In the genomic region with DNA sequence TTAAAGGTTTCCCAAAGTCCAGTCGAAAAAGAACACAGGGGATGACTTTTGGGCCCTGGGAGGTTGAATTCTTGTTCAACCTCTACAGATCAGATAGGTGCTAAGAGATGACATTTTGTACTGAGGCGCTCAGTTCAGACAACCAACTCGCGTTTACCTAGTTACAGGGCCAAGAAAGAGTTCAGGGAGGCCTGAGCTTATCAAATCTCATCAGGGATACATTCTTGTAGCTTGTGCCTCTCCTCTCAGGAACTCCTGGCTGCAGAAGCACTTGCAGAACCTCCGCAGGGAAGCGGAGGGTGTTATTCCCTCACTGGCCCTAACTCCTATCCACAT, we compare ENCODE assay signal across 8 cellular contexts. TPM values are rescaled to one million over a fixed set of nuclear protein-coding genes. Genes with fewer than 3 reads are reported as not detected.
DNase-seq lines count a peak whose midpoint lies in the region; ATAC-seq and TF ChIP-seq lines count a peak whose summit lies in the region.

No MANE protein-coding gene starts in this region.

- H3K4me1 ChIP-seq in cardiac muscle cell (ENCODE audit: low read depth) (peaks cover 7% of the 10 kb centered on the region), mesenchymal stem cell (ENCODE audit: control insufficient read depth, insufficient read depth, low read depth, low read length) (peaks cover 2% of the 10 kb centered on the region)

- H3K9me3 ChIP-seq in cardiac muscle cell (ENCODE audit: low read depth), result no peaks in the 10 kb centered on the region
- H3K9me3 ChIP-seq in mesenchymal stem cell (ENCODE audit: control insufficient read depth, low read length), result peaks cover 30% of the 10 kb centered on the region

- no peak overlapping the region for H4K8ac ChIP-seq in mesenchymal stem cell (ENCODE audit: low read length)

- CTCF ChIA-PET in MCF 10A (lab: Yijun Ruan, JAX), result interaction anchor here (0.7 to 0.9 kb wide), 3 partner anchors 22 to 81 kb away, joined by 3 read pairs; partner anchors contain the start of gene ZNF586

- H3K27ac ChIP-seq in cardiac muscle cell (peak overlapping the region; percentile 94), mesenchymal stem cell (ENCODE audit: low read length, poor library complexity, severe bottlenecking) (no peak overlapping the region)

- H2BK15ac ChIP-seq in mesenchymal stem cell (ENCODE audit: low read depth, poor library complexity, severe bottlenecking), result no peak overlapping the region

- no peak overlapping the region for H3K18ac ChIP-seq in mesenchymal stem cell (ENCODE audit: low read depth in 1 of 2, low read length in 2 of 2)

- H3K36me3 ChIP-seq in cardiac muscle cell (peaks cover 10% of the 10 kb centered on the region), mesenchymal stem cell (ENCODE audit: control insufficient read depth in 1 of 2, insufficient read depth in 2 of 2, low read depth in 1 of 2, low read length in 2 of 2) (peaks cover 27 to 43% of the 10 kb centered on the region in 2 experiments)

- H3K14ac ChIP-seq in mesenchymal stem cell (ENCODE audit: low read length in 2 of 2), result no peak overlapping the region

- ATAC-seq in Right ventricle myocardium inferior (no peak), GM21526 (IDR thresholded peaks at IDR 0.05; ENCODE audit: low FRiP score, unreplicated experiment) (no peak), HG02623 (IDR thresholded peaks at IDR 0.05; ENCODE audit: unreplicated experiment) (no peak)

- peak overlapping the region in 1 of 2 experiments; percentile 96 for H3K4ac ChIP-seq in mesenchymal stem cell (ENCODE audit: low read depth in 1 of 2, low read length in 2 of 2)

- H3K4me3 ChIP-seq in cardiac muscle cell (peak overlapping the region; percentile 98), mesenchymal stem cell (ENCODE audit: insufficient read depth in 1 of 2, low read depth in 1 of 2, low read length in 2 of 2) (peak overlapping the region; percentile 98)

- H3K36me3 Mint-ChIP-seq in MCF 10A (ENCODE audit: insufficient read depth, unreplicated experiment), result peaks cover 46% of the 10 kb centered on the region

- no peak overlapping the region for H2BK12ac ChIP-seq in mesenchymal stem cell (ENCODE audit: low read length in 2 of 2)

- H3K4me2 ChIP-seq in mesenchymal stem cell (ENCODE audit: low read length, poor library complexity, severe bottlenecking), result peak overlapping the region; percentile 55

- no peak overlapping the region for H4K91ac ChIP-seq in mesenchymal stem cell (ENCODE audit: low read length)

- H2BK120ac ChIP-seq in mesenchymal stem cell (ENCODE audit: low read depth, low read length), result no peak overlapping the region

- H2BK5ac ChIP-seq in mesenchymal stem cell (ENCODE audit: low read depth, low read length, poor library complexity, severe bottlenecking), result no peak overlapping the region

- H3K23ac ChIP-seq in mesenchymal stem cell (ENCODE audit: low read length in 2 of 2), result no peak overlapping the region

- no peaks in the 10 kb centered on the region for H3K27me3 Mint-ChIP-seq in MCF 10A (ENCODE audit: insufficient read depth, unreplicated experiment)

- no peak overlapping the region for H2AFZ ChIP-seq in mesenchymal stem cell (ENCODE audit: low read depth, low read length)

- H3K9me3 Mint-ChIP-seq in MCF 10A (ENCODE audit: unreplicated experiment), result peaks cover 25% of the 10 kb centered on the region

- TF ChIP-seq CTCF in cardiac muscle cell (IDR thresholded peaks at IDR 0.05; ENCODE audit: low read depth, low read length), result no peak
- TF ChIP-seq CTCF in MCF 10A (IDR thresholded peaks at IDR 0.05; ENCODE audit: unreplicated experiment), result no peak

- BruUV-seq in MCF 10A (replicated peaks; lab: Mats Ljungman, UMichigan), result no TSS peak

- 38% methylated on average over 4 of the region's 6 CpGs for WGBS in mesenchymal stem cell

- H3K27me3 ChIP-seq in cardiac muscle cell, result no peaks in the 10 kb centered on the region
- H3K27me3 ChIP-seq in mesenchymal stem cell (ENCODE audit: control insufficient read depth in 1 of 2, insufficient read depth in 1 of 2, low read length in 2 of 2), result no peaks in the 10 kb centered on the region

- DNase-seq in cardiac muscle cell (ENCODE audit: low read depth in 1 of 2, low spot score in 1 of 2), result no peak
- no peak for DNase-seq in Right ventricle myocardium inferior (ENCODE audit: missing footprints)
- DNase-seq in MCF 10A (ENCODE audit: unreplicated experiment), result no peak
- DNase-seq in mesenchymal stem cell, result peak; percentile 6
- no peak for DNase-seq in DMS114 treated with DMSO at 0.1 percent for 48 hours (lab: John Stamatoyannopoulos, UW; ENCODE audit: unreplicated experiment)
- DNase-seq in glomerular visceral epithelial cell (ENCODE audit: extremely low spot score), result no peak

- peaks cover 15% of the 10 kb centered on the region for H3K79me1 ChIP-seq in mesenchymal stem cell (replicated peaks; ENCODE audit: low read length, poor library complexity, severe bottlenecking)

- POLR2A ChIA-PET in MCF 10A (lab: Yijun Ruan, JAX), result interaction anchor here (0.6 to 2.7 kb wide), 10 partner anchors 8 to 147 kb away, joined by 3 to 18 read pairs (median 6); partner anchors contain the start of genes ZNF134, ZNF551, ZNF586 and ZNF587

- peaks cover 11% of the 10 kb centered on the region for H3K4me1 Mint-ChIP-seq in MCF 10A (ENCODE audit: insufficient read depth, unreplicated experiment)

- peak overlapping the region; percentile 99 for H3K27ac Mint-ChIP-seq in MCF 10A (ENCODE audit: low read depth, unreplicated experiment)

- no peak overlapping the region for H2AK5ac ChIP-seq in mesenchymal stem cell (ENCODE audit: low read length, severe bottlenecking)

- intact Hi-C loops in Right ventricle myocardium inferior (cut with DNase I) (loop anchor here (5.0 kb wide), 1 partner anchor 405 kb away; the partner anchor contains the start of gene ZNF329), MCF 10A (cut with micrococcal nuclease) (no loop called here)

- peak overlapping the region; percentile 96 for H3K9ac ChIP-seq in mesenchymal stem cell (ENCODE audit: low read length)

- H3K4me3 Mint-ChIP-seq in MCF 10A (ENCODE audit: unreplicated experiment), result peak overlapping the region; percentile 99

RNA-seq across cellular contexts. Expression of gene ZNF776, which starts 0.8 kb away (rescaled TPM):
- total RNA-seq in cardiac muscle cell, result 16.9 and 20.0 TPM in 2 replicates
- 20.7 and 26.6 TPM in 2 replicates for polyA plus RNA-seq in cardiac muscle cell
- total RNA-seq in Right ventricle myocardium inferior, result 12.5 TPM
- 9.9 and 13.3 TPM in 2 replicates for total RNA-seq in MCF 10A (2022)
- 5.2 TPM for polyA plus RNA-seq in mesenchymal stem cell (2013, experiment 1 of 2)
- polyA plus RNA-seq in mesenchymal stem cell (2013, experiment 2 of 2), result 5.7 TPM

RNA-seq across cellular contexts. Expression of gene ZNF671, which starts 20.0 kb away (rescaled TPM):
- total RNA-seq in cardiac muscle cell (14.4 and 24.2 TPM in 2 replicates), Right ventricle myocardium inferior (5.8 TPM), MCF 10A (2022) (1.9 TPM in 2 replicates)
- polyA plus RNA-seq in cardiac muscle cell, result 16.7 and 19.3 TPM in 2 replicates
- 3.2 TPM for polyA plus RNA-seq in mesenchymal stem cell (2013, experiment 1 of 2)
- 3.5 TPM for polyA plus RNA-seq in mesenchymal stem cell (2013, experiment 2 of 2)

RNA-seq across cellular contexts. Expression of gene ZNF586, which starts 22.0 kb away (rescaled TPM):
- total RNA-seq in cardiac muscle cell (15.0 and 17.1 TPM in 2 replicates), Right ventricle myocardium inferior (9.7 TPM), MCF 10A (2022) (13.4 and 13.9 TPM in 2 replicates)
- polyA plus RNA-seq in cardiac muscle cell, result 8.4 and 10.0 TPM in 2 replicates
- polyA plus RNA-seq in mesenchymal stem cell (2013, experiment 1 of 2), result 3.4 TPM
- polyA plus RNA-seq in mesenchymal stem cell (2013, experiment 2 of 2), result 3.8 TPM

RNA-seq across cellular contexts. Expression of gene ZNF154, which starts 38.4 kb away (rescaled TPM):
- total RNA-seq in cardiac muscle cell (14.0 and 20.1 TPM in 2 replicates), Right ventricle myocardium inferior (3.3 TPM), MCF 10A (2022) (not detected in 2 replicates)
- polyA plus RNA-seq in cardiac muscle cell, result 11.1 and 16.3 TPM in 2 replicates
- polyA plus RNA-seq in mesenchymal stem cell (2013, experiment 1 of 2), result 6.4 TPM
- 6.1 TPM for polyA plus RNA-seq in mesenchymal stem cell (2013, experiment 2 of 2)
